ENCODE assay signal across 8 cellular contexts in the genomic region with DNA sequence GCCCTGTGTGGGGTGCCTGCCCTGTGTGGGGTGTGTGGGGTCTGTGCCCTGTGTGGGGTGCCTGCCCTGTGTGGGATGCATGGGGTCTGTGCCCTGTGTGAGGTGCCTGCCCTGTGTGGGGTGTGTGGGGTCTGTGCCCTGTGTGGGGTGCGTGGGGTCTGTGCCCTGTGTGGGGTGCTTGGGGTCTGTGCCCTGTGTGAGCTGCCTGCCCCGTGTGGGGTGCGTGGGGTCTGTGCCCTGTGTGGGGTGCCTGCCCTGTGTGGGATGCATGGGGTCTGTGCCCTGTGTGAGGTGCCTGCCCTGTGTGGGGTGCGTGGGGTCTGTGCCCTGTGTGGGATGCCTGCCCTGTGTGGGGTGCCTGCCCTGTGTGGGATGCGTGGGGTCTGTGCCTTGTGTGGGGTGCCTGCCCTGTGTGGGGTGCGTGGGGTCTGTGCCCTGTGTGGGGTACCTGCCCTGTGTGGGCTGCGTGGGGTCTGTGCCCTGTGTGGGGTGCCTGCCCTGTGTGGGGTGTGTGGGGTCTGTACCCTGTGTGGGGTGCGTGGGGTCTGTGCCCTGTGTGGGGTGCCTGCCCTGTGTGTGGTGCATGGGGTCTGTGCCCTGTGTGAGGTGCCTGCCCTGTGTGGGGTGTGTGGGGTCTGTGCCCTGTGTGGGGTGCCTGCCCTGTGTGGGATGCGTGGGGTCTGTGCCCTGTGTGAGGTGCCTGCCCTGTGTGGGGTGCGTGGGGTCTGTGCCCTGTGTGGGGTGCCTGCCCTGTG.
DNase-seq lines count a peak whose midpoint lies in the region; ATAC-seq, FAIRE-seq and TF ChIP-seq lines count a peak whose summit lies in the region.
"Not testable (repeated sequence)": the region's sequence is repeated elsewhere in the genome, so short reads cannot be mapped to it uniquely, and the experiment has no call there.

No MANE protein-coding gene starts in this region.

- H3K27ac ChIP-seq in BLaER1: 0 out of 2 replicates have a peak overlapping the region, but pooled peaks have one; percentile 55
- H3K27ac ChIP-seq in ascending aorta: peak overlapping the region; percentile 83 to 91
- H3K27ac ChIP-seq in coronary artery: peak overlapping the region; percentile 70 to 96
- H3K27ac ChIP-seq in fibroblast of lung (ENCODE audit: insufficient read depth, low read length): peak overlapping the region; percentile 98
- H3K27ac ChIP-seq in HepG2 (ENCODE audit: extremely low read length, insufficient read depth, low read length): not testable (repeated sequence)
- peak overlapping the region; percentile 82 to 92 (median 84) for H3K27ac ChIP-seq in sigmoid colon
- H3K27ac ChIP-seq in stomach smooth muscle (ENCODE audit: low read length): peak overlapping the region; percentile 84

- POLR2A ChIA-PET in HepG2 (lab: Yijun Ruan, JAX): not testable (repeated sequence)

- 100% methylated on average over 2 of the region's 10 CpGs for WGBS in HepG2 (ENCODE audit: low lambda C conversion rate)
- 97% methylated on average over 10 of the region's 10 CpGs for WGBS in sigmoid colon, 2 donors

- not testable (repeated sequence) for TF ChIP-seq EP300 in HepG2 (IDR thresholded peaks at IDR 0.05; ENCODE audit: low read depth in 2 of 2, low read length in 2 of 2); HepG2 (CRISPR knock-in tag; IDR thresholded peaks at IDR 0.05; ENCODE audit: borderline replicate concordance); sigmoid colon (IDR thresholded peaks at IDR 0.05)

- H4K20me1 ChIP-seq in BLaER1 (peaks cover 100% of the 10 kb centered on the region), HepG2 (ENCODE audit: insufficient read depth, low read length) (peaks cover 67% of the 10 kb centered on the region)
- H4K20me1 ChIP-seq in fibroblast of lung (ENCODE audit: control insufficient read depth, extremely low read depth, insufficient read depth, low read length): not testable (repeated sequence)

- not testable (repeated sequence) for H3K27me3 ChIP-seq in BLaER1; ascending aorta; fibroblast of lung (ENCODE audit: control insufficient read depth, insufficient read depth, low read length); HepG2 (ENCODE audit: control insufficient read depth in 1 of 2, insufficient read depth in 2 of 2, low read length in 2 of 2); sigmoid colon; stomach smooth muscle (ENCODE audit: control insufficient read depth in 1 of 2, insufficient read depth in 2 of 2, low read length in 2 of 2)

- ATAC-seq in HepG2: not testable (repeated sequence)

- not testable (repeated sequence) for H2AFZ ChIP-seq in fibroblast of lung (ENCODE audit: low read length); HepG2 (ENCODE audit: low read length)

- not testable (repeated sequence) for DNase-seq in ascending aorta (ENCODE audit: low spot score in 2 of 2); coronary artery (ENCODE audit: low spot score); fibroblast of lung (ENCODE audit: low read depth in 2 of 2); HepG2 (ENCODE audit: low spot score); sigmoid colon; urothelium cell line (ENCODE audit: low spot score)

- H3K9ac ChIP-seq in BLaER1: peak overlapping the region; percentile 60; the same call in 1 of the 2 replicates
- not testable (repeated sequence) for H3K9ac ChIP-seq in fibroblast of lung (ENCODE audit: insufficient read depth, low read length); HepG2 (ENCODE audit: insufficient read depth, low read depth, low read length); stomach smooth muscle (ENCODE audit: low read length in 2 of 2)

- in situ Hi-C loops in HepG2 (cut with HindIII; ENCODE audit: extremely low pct_ligation_motif_present, low pct_unique_long_range_greater_than_20kb): not testable (repeated sequence)

- peaks cover 94% of the 10 kb centered on the region for H3K36me3 ChIP-seq in BLaER1
- peaks cover 16 to 18% of the 10 kb centered on the region in 2 donors for H3K36me3 ChIP-seq in ascending aorta
- peaks cover 21% of the 10 kb centered on the region for H3K36me3 ChIP-seq in fibroblast of lung (ENCODE audit: control insufficient read depth, insufficient read depth, low read length)
- peaks cover 34 to 69% of the 10 kb centered on the region in 2 experiments for H3K36me3 ChIP-seq in HepG2 (replicated peaks in 1 of 2; ENCODE audit: control insufficient read depth in 1 of 2, insufficient read depth in 2 of 2, low read length in 2 of 2)
- peaks cover 0 to 18% (median 2%) of the 10 kb centered on the region in 4 donors for H3K36me3 ChIP-seq in sigmoid colon
- H3K36me3 ChIP-seq in stomach smooth muscle (ENCODE audit: control insufficient read depth in 2 of 2, insufficient read depth in 2 of 2, low read length in 2 of 2): peaks cover 9 to 15% of the 10 kb centered on the region in 2 donors

- H3K4me1 ChIP-seq in BLaER1 (peaks cover 100% of the 10 kb centered on the region), ascending aorta (peaks cover 17 to 24% of the 10 kb centered on the region in 2 donors), fibroblast of lung (ENCODE audit: control insufficient read depth, extremely low read depth, insufficient read depth, low read length) (peaks cover 17% of the 10 kb centered on the region), HepG2 (ENCODE audit: insufficient read depth, low read length) (peaks cover 47% of the 10 kb centered on the region), sigmoid colon (peaks cover 0 to 51% (median 43%) of the 10 kb centered on the region in 4 donors), stomach smooth muscle (ENCODE audit: control insufficient read depth, insufficient read depth, low read length) (peaks cover 30% of the 10 kb centered on the region)

- not testable (repeated sequence) for TF ChIP-seq RAD21 in HepG2 (CRISPR knock-in tag; IDR thresholded peaks at IDR 0.05)

- peak overlapping the region; percentile 84 for H3K4me2 ChIP-seq in BLaER1
- not testable (repeated sequence) for H3K4me2 ChIP-seq in fibroblast of lung (ENCODE audit: extremely low read depth, insufficient read depth, low read length); HepG2 (ENCODE audit: low read depth, low read length)

- not testable (repeated sequence) for H3K4me3 ChIP-seq in BLaER1; ascending aorta; coronary artery; fibroblast of lung (replicated peaks in 1 of 4; ENCODE audit: control extremely low read depth in 1 of 4, insufficient read depth in 1 of 4, low read depth in 3 of 4, low read length in 4 of 4); HepG2 (replicated peaks in 1 of 3; ENCODE audit: insufficient read depth in 1 of 3, low read depth in 2 of 3, low read length in 3 of 3); sigmoid colon; stomach smooth muscle (ENCODE audit: low read length in 2 of 2)

- not testable (repeated sequence) for TF ChIP-seq POLR2A in HepG2 (IDR thresholded peaks at IDR 0.05; ENCODE audit: insufficient read depth in 1 of 2, low read depth in 2 of 2, low read length in 2 of 2); sigmoid colon (IDR thresholded peaks at IDR 0.05)

- not testable (repeated sequence) for H3K9me3 ChIP-seq in BLaER1; ascending aorta; fibroblast of lung (ENCODE audit: control insufficient read depth, insufficient read depth, low read depth, low read length); HepG2 (ENCODE audit: low read length); sigmoid colon; stomach smooth muscle (ENCODE audit: control insufficient read depth in 2 of 2, low read length in 2 of 2)

- H3K79me2 ChIP-seq in fibroblast of lung (ENCODE audit: control insufficient read depth, insufficient read depth, low read length): peaks cover 77% of the 10 kb centered on the region
- peaks cover 75% of the 10 kb centered on the region for H3K79me2 ChIP-seq in HepG2 (ENCODE audit: insufficient read depth, low read length)

- FAIRE-seq in HepG2 (lab: Jason Lieb, UNC): not testable (repeated sequence)
- FAIRE-seq in urothelium cell line (lab: Jason Lieb, UNC): peak; percentile 84

- TF ChIP-seq CTCF in ascending aorta (IDR thresholded peaks at IDR 0.05); coronary artery (IDR thresholded peaks at IDR 0.05); fibroblast of lung (conservative IDR thresholded peaks at IDR 0.05 in 1 of 2, IDR thresholded peaks at IDR 0.05 in 1 of 2; ENCODE audit: low read depth in 1 of 2, low read length in 2 of 2); HepG2 (CRISPR knock-in tag; IDR thresholded peaks at IDR 0.05); sigmoid colon (IDR thresholded peaks at IDR 0.05): not testable (repeated sequence)

- intact Hi-C loops in ascending aorta (cut with DNase I): loop anchor here (2.0 kb wide), 1 partner anchor 191 kb away; a partner anchor contains a TSS
- intact Hi-C loops in HepG2 (cut with micrococcal nuclease; ENCODE audit: unreplicated experiment); sigmoid colon (cut with DNase I): not testable (repeated sequence)

- CTCF ChIA-PET in HepG2 (lab: Yijun Ruan, JAX; ENCODE audit: low intra/inter-chr PET ratio, low total read pairs): not testable (repeated sequence)

- BruUV-seq in HepG2 (replicated peaks; lab: Mats Ljungman, UMichigan): not testable (repeated sequence)

TF ChIP-seq in HepG2, 621 proteins besides CTCF, POLR2A, EP300 and RAD21 (continues in another document):
- peak; percentile 70 for TF ChIP-seq AGO2 (optimal IDR thresholded peaks at IDR 0.05; ENCODE audit: low read depth, low read length)
